8 cellular contexts compared by ENCODE assay signal in the genomic region with DNA sequence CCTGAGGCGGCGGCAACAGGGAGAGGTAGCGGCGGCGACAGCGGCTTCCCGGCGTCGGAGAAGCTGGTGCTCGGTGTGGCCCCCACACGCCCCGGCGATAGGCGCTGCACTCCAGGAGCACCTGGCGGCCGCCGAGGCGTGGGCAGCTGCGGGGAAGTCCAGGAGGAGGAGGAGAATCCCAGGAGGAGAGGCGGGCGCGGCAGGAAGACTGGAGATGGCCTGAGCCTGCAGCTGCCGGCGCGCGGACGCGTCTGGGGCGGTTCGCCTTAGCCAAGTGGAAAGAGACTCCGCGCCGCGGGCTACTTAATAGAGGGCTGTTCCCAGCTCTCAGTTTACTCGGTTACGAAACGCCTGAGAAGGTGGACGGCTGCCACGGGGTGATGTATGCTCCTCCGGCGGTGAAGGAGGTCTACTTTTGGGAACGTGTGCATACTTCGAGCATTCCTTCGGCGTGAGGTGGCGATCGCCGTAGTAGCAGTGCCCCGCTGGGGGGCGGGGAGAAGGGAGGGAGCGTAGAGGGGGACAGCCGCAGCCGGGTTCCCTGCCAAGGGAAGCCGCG. TPM values are rescaled to one million over a fixed set of nuclear protein-coding genes. Genes with fewer than 3 reads are reported as not detected.
A peak's percentile ranks its signal among the peaks of the same experiment; 100 is the strongest.
DNase-seq lines count a peak whose midpoint lies in the region; ATAC-seq lines count a peak whose summit lies in the region.

A gene (minus strand): TSS at position 278 of the 559 bp plus-strand sequence. CDS start 3,261 bp downstream, outside the sequence.

- H3K27ac ChIP-seq in neuronal stem cell (replicated peaks; ENCODE audit: low read length), result no peak within 1 kb of the TSS

- H2AFZ ChIP-seq in neuronal stem cell (ENCODE audit: low read length), result peak within 1 kb of the TSS; percentile 87

- H3K9me3 ChIP-seq in neuronal stem cell (replicated peaks in 1 of 2; ENCODE audit: control insufficient read depth in 2 of 2, insufficient read depth in 1 of 2, low read depth in 1 of 2, low read length in 2 of 2), result no peaks in the 10 kb centered on the region

- peak within 1 kb of the TSS; percentile 89 for H3K18ac ChIP-seq in neuronal stem cell (ENCODE audit: low read length)

- WGBS in neuronal stem cell (ENCODE audit: extremely low coverage in 2 of 2, insufficient read length in 2 of 2, insufficient replicate concordance in 1 of 2), 2 donors, result no CpG with 5 or more reads among the region's 55 CpGs

- DNase-seq in DMS53 treated with DMSO at 0.1 percent for 48 hours (lab: John Stamatoyannopoulos, UW; ENCODE audit: unreplicated experiment) (peak; percentile 66), germinal center (ENCODE audit: low spot score) (peak; percentile 15), neuronal stem cell (ENCODE audit: low spot score) (peak; percentile 70), foreskin melanocyte (no peak)

- no peak within 1 kb of the TSS for H2BK120ac ChIP-seq in neuronal stem cell (ENCODE audit: low read depth, low read length)

- H3K9ac ChIP-seq in neuronal stem cell (ENCODE audit: low read depth, low read length, poor library complexity), result peak within 1 kb of the TSS; percentile 61

- H3K9me3 Mint-ChIP-seq in IgD-negative memory B cell, result peaks cover 0 to 1% (median 0%) of the 10 kb centered on the region in 3 donors
- no peaks in the 10 kb centered on the region for H3K9me3 Mint-ChIP-seq in activated T-helper 17 cell treated with anti-CD3 and anti-CD28 coated beads, Interleukin-2, amount 50 U/mL, for 72 hours

- no peak within 1 kb of the TSS for H2BK5ac ChIP-seq in neuronal stem cell (ENCODE audit: low read length)

- peaks cover 77% of the 10 kb centered on the region for H3K27me3 Mint-ChIP-seq in IgD-negative memory B cell
- peaks cover 74% of the 10 kb centered on the region for H3K27me3 Mint-ChIP-seq in activated T-helper 17 cell treated with anti-CD3 and anti-CD28 coated beads, Interleukin-2, amount 50 U/mL, for 72 hours

- H4K91ac ChIP-seq in neuronal stem cell (ENCODE audit: low read depth, low read length, poor library complexity), result no peak within 1 kb of the TSS

- H3K36me3 Mint-ChIP-seq in IgD-negative memory B cell, result no peaks in the 10 kb centered on the region
- H3K36me3 Mint-ChIP-seq in activated T-helper 17 cell treated with anti-CD3 and anti-CD28 coated beads, Interleukin-2, amount 50 U/mL, for 72 hours (ENCODE audit: low read depth), result peaks cover 6% of the 10 kb centered on the region

- H3K4me3 Mint-ChIP-seq in IgD-negative memory B cell, result peak within 1 kb of the TSS; percentile 76 to 94 (median 84)
- H3K4me3 Mint-ChIP-seq in activated T-helper 17 cell treated with anti-CD3 and anti-CD28 coated beads, Interleukin-2, amount 50 U/mL, for 72 hours, result peak within 1 kb of the TSS; percentile 75

- H3K4me3 ChIP-seq in neuronal stem cell (ENCODE audit: low read length in 2 of 2), result peak within 1 kb of the TSS in 1 of 2 donors; percentile 77

- H3K27ac Mint-ChIP-seq in IgD-negative memory B cell, result peak within 1 kb of the TSS in 2 of 3 donors; percentile 42 to 72
- no peak within 1 kb of the TSS for H3K27ac Mint-ChIP-seq in activated T-helper 17 cell treated with anti-CD3 and anti-CD28 coated beads, Interleukin-2, amount 50 U/mL, for 72 hours

- H3K4me1 Mint-ChIP-seq in IgD-negative memory B cell, result peaks cover 47 to 50% (median 49%) of the 10 kb centered on the region in 3 donors
- H3K4me1 Mint-ChIP-seq in activated T-helper 17 cell treated with anti-CD3 and anti-CD28 coated beads, Interleukin-2, amount 50 U/mL, for 72 hours, result peaks cover 25% of the 10 kb centered on the region

- H2AK5ac ChIP-seq in neuronal stem cell (ENCODE audit: low read depth, low read length), result no peak within 1 kb of the TSS

- peak within 1 kb of the TSS; percentile 96 for H3K4me2 ChIP-seq in neuronal stem cell (ENCODE audit: insufficient read depth, low read length, poor library complexity, severe bottlenecking)

- no peaks in the 10 kb centered on the region for H3K79me1 ChIP-seq in neuronal stem cell (ENCODE audit: low read depth, low read length)

- peak within 1 kb of the TSS; percentile 34 for H2BK15ac ChIP-seq in neuronal stem cell (ENCODE audit: low read length)

- H3K4me1 ChIP-seq in neuronal stem cell (ENCODE audit: control insufficient read depth in 2 of 2, insufficient read depth in 1 of 2, low read depth in 1 of 2, low read length in 2 of 2), result peaks cover 5 to 25% of the 10 kb centered on the region in 2 donors

- H3K23ac ChIP-seq in neuronal stem cell (ENCODE audit: low read depth, low read length, poor library complexity), result peak within 1 kb of the TSS; percentile 81

- no peaks in the 10 kb centered on the region for H3K36me3 ChIP-seq in neuronal stem cell (replicated peaks in 1 of 2; ENCODE audit: control insufficient read depth in 2 of 2, insufficient read depth in 2 of 2, low read length in 2 of 2)

- no peak within 1 kb of the TSS for H2BK12ac ChIP-seq in neuronal stem cell (ENCODE audit: low read length)

- no peak within 1 kb of the TSS for H4K8ac ChIP-seq in neuronal stem cell (ENCODE audit: low read depth, low read length)

- peaks cover 26 to 98% (median 71%) of the 10 kb centered on the region in 3 experiments for H3K27me3 ChIP-seq in neuronal stem cell (ENCODE audit: control insufficient read depth in 3 of 3, insufficient read depth in 3 of 3, low read depth in 1 of 3, low read length in 3 of 3)

- ATAC-seq in activated T-helper 17 cell treated with anti-CD3 and anti-CD28 coated beads, Interleukin-2, amount 50 U/mL, for 72 hours (replicated peaks), result no peak
- ATAC-seq in GM19351 (IDR thresholded peaks at IDR 0.05; ENCODE audit: unreplicated experiment), result no peak
- no peak for ATAC-seq in HG03442 (IDR thresholded peaks at IDR 0.05; ENCODE audit: unreplicated experiment)

- no peak within 1 kb of the TSS for H3K4ac ChIP-seq in neuronal stem cell (ENCODE audit: low read length)

- no peak within 1 kb of the TSS for H3K14ac ChIP-seq in neuronal stem cell (ENCODE audit: low read length)

RNA-seq across cellular contexts. Expression of the gene that starts here (rescaled TPM):
- polyA plus RNA-seq in IgD-negative memory B cell, result not detected
- total RNA-seq in activated T-helper 17 cell treated with anti-CD3 and anti-CD28 coated beads, Interleukin-2, amount 50 U/mL, for 72 hours, result not detected
- 1.2 TPM for polyA plus RNA-seq in neuronal stem cell (2013, experiment 1 of 2)
- 0.98 TPM for polyA plus RNA-seq in neuronal stem cell (2013, experiment 2 of 2)
